8 cellular contexts compared by ENCODE assay signal in the genomic region with DNA sequence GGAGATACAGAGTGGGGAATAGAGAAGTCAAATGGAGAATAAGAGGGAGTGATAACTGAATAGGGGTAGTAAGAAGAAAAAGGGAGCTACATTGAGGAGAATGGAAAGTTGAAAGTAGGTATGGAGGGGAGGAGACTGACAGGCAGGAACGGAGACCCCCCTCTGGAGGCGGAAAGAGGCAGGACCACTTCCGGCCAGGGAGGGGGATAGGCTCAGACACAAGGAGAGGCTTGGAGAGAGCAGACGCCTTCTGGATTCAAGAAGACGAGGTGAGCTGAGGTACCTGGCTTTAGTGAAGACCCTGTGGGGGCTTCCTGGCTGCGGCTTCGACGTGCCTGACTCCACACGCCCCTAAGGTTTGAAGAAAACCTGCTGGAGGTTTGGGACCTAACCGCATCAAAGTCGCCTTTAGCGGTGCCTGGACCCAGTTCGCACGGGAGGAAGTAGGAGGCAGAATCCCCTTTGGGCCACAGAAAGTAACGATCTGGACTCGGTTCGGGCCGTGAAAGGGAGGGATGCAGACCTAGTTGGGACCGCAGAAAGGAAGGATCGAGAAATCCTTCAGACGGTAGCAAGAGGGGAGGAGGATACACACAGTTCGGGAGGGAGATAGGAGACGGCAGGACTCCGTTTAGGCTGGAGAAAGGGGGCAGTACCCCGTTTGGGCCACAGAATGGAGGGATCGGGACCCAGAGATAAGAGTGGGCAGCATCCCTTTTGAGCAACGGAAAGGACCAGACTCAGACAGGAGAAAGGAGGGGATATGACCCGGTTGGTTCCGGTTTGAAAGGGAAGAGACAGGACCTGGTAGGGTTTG. TPM values are rescaled to one million over a fixed set of nuclear protein-coding genes. Genes with fewer than 3 reads are reported as not detected.
DNase-seq lines count a peak whose midpoint lies in the region; ATAC-seq, FAIRE-seq and TF ChIP-seq lines count a peak whose summit lies in the region.

A gene with protein sequence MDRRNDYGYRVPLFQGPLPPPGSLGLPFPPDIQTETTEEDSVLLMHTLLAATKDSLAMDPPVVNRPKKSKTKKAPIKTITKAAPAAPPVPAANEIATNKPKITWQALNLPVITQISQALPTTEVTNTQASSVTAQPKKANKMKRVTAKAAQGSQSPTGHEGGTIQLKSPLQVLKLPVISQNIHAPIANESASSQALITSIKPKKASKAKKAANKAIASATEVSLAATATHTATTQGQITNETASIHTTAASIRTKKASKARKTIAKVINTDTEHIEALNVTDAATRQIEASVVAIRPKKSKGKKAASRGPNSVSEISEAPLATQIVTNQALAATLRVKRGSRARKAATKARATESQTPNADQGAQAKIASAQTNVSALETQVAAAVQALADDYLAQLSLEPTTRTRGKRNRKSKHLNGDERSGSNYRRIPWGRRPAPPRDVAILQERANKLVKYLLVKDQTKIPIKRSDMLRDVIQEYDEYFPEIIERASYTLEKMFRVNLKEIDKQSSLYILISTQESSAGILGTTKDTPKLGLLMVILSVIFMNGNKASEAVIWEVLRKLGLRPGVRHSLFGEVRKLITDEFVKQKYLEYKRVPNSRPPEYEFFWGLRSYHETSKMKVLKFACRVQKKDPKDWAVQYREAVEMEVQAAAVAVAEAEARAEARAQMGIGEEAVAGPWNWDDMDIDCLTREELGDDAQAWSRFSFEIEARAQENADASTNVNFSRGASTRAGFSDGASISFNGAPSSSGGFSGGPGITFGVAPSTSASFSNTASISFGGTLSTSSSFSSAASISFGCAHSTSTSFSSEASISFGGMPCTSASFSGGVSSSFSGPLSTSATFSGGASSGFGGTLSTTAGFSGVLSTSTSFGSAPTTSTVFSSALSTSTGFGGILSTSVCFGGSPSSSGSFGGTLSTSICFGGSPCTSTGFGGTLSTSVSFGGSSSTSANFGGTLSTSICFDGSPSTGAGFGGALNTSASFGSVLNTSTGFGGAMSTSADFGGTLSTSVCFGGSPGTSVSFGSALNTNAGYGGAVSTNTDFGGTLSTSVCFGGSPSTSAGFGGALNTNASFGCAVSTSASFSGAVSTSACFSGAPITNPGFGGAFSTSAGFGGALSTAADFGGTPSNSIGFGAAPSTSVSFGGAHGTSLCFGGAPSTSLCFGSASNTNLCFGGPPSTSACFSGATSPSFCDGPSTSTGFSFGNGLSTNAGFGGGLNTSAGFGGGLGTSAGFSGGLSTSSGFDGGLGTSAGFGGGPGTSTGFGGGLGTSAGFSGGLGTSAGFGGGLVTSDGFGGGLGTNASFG (N-terminal part only) (plus strand): TSS at position 215 of the 817 bp plus-strand sequence. CDS start 1,423 bp downstream, outside the sequence.

- H3K9me3 Mint-ChIP-seq in CD14-positive monocyte, result peaks cover 0 to 7% (median 2%) of the 10 kb centered on the region in 7 donors
- H3K9me3 Mint-ChIP-seq in GM23338, result no peaks in the 10 kb centered on the region; the same call in 1 of the 3 replicates
- H3K9me3 Mint-ChIP-seq in endodermal cell, result peaks cover 49% of the 10 kb centered on the region

- H3K27me3 ChIP-seq in GM23338 (ENCODE audit: insufficient read depth) (no peaks in the 10 kb centered on the region), Peyer's patch (no peaks in the 10 kb centered on the region), endodermal cell (ENCODE audit: control insufficient read depth, insufficient read depth, low read length, poor library complexity, severe bottlenecking) (peaks cover 8% of the 10 kb centered on the region)

- H3K9me2 ChIP-seq in GM23338 (ENCODE audit: insufficient read depth), result no peaks in the 10 kb centered on the region

- peaks cover 18% of the 10 kb centered on the region for H3K4me1 Mint-ChIP-seq in CD14-positive monocyte
- H3K4me1 Mint-ChIP-seq in GM23338, result no peaks in the 10 kb centered on the region
- H3K4me1 Mint-ChIP-seq in endodermal cell, result no peaks in the 10 kb centered on the region

- TF ChIP-seq CTCF in CD14-positive monocyte (IDR thresholded peaks at IDR 0.05), result no peak
- peak in 1 of 2 experiments; percentile 18; a peak in 1 of 4 replicates for TF ChIP-seq CTCF in GM23338 (conservative IDR thresholded peaks at IDR 0.05; ENCODE audit: low read depth in 2 of 2)
- TF ChIP-seq CTCF in Peyer's patch (IDR thresholded peaks at IDR 0.05), result no peak
- TF ChIP-seq CTCF in endodermal cell (conservative IDR thresholded peaks at IDR 0.05), result peak; percentile 61

- H3K27ac Mint-ChIP-seq in CD14-positive monocyte (no peak within 1 kb of the TSS), GM23338 (peak within 1 kb of the TSS; percentile 90), endodermal cell (peak within 1 kb of the TSS; percentile 87)

- H3K79me2 ChIP-seq in GM23338 (replicated peaks; ENCODE audit: insufficient read depth), result peaks cover 5% of the 10 kb centered on the region; the same call in 1 of the 2 replicates

- H3K9me3 ChIP-seq in Peyer's patch (no peaks in the 10 kb centered on the region), endodermal cell (ENCODE audit: control insufficient read depth, low read length) (no peaks in the 10 kb centered on the region)

- H3K36me3 Mint-ChIP-seq in CD14-positive monocyte (no peaks in the 10 kb centered on the region), GM23338 (ENCODE audit: low read depth) (peaks cover 15% of the 10 kb centered on the region), endodermal cell (ENCODE audit: low read depth) (peaks cover 24% of the 10 kb centered on the region)

- peak within 1 kb of the TSS; percentile 50; the same call in 1 of the 2 replicates for H3K27ac ChIP-seq in GM23338 (ENCODE audit: low read depth)
- H3K27ac ChIP-seq in Peyer's patch, result no peak within 1 kb of the TSS
- H3K27ac ChIP-seq in endodermal cell (ENCODE audit: low read depth, low read length), result peak within 1 kb of the TSS; percentile 38

- H3K4me2 ChIP-seq in GM23338, result peak within 1 kb of the TSS; percentile 72

- H3K9ac ChIP-seq in endodermal cell (ENCODE audit: extremely low read depth, low read length, poor library complexity, severe bottlenecking), result peak within 1 kb of the TSS; percentile 64

- intact Hi-C loops in CD14-positive monocyte (cut with micrococcal nuclease), result no loop called here

- H3K27me3 Mint-ChIP-seq in CD14-positive monocyte (ENCODE audit: low read depth in 3 of 3) (peaks cover 11 to 14% (median 13%) of the 10 kb centered on the region in 3 donors), GM23338 (ENCODE audit: insufficient read depth, low read depth, poor library complexity) (peaks cover 5% of the 10 kb centered on the region), endodermal cell (ENCODE audit: insufficient read depth) (peaks cover 9% of the 10 kb centered on the region)

- H3K4me3 Mint-ChIP-seq in CD14-positive monocyte (peak within 1 kb of the TSS; percentile 74 to 89), GM23338 (peak within 1 kb of the TSS; percentile 97), endodermal cell (peak within 1 kb of the TSS; percentile 97)

- H4K20me1 ChIP-seq in GM23338 (replicated peaks; ENCODE audit: insufficient read depth), result no peaks in the 10 kb centered on the region; the same call in 1 of the 2 replicates

- ATAC-seq in GM23338 (peak; percentile 90), GM21367 (IDR thresholded peaks at IDR 0.05; ENCODE audit: unreplicated experiment) (no peak), GM18870 (IDR thresholded peaks at IDR 0.05; ENCODE audit: unreplicated experiment) (no peak)

- no peak for FAIRE-seq in urothelium cell line (lab: Jason Lieb, UNC)

- H3K36me3 ChIP-seq in GM23338 (ENCODE audit: insufficient read depth) (no peaks in the 10 kb centered on the region), Peyer's patch (no peaks in the 10 kb centered on the region), endodermal cell (ENCODE audit: control insufficient read depth, insufficient read depth, low read length) (peaks cover 37% of the 10 kb centered on the region)

- DNase-seq in CD14-positive monocyte (ENCODE audit: low spot score), result no peak
- peak; percentile 69 for DNase-seq in GM23338 (ENCODE audit: low spot score)
- no peak for DNase-seq in Peyer's patch
- DNase-seq in endodermal cell, result peak; percentile 85
- peak; percentile 43 for DNase-seq in myocyte (ENCODE audit: low read depth)
- peak; percentile 42 for DNase-seq in urothelium cell line (ENCODE audit: low spot score)

- H3K4me3 ChIP-seq in GM23338, result peak within 1 kb of the TSS; percentile 83
- peak within 1 kb of the TSS; percentile 31 to 47 (median 38) for H3K4me3 ChIP-seq in Peyer's patch
- H3K4me3 ChIP-seq in endodermal cell (ENCODE audit: low read length), result peak within 1 kb of the TSS; percentile 88

- no peaks in the 10 kb centered on the region for H3F3A ChIP-seq in GM23338 (replicated peaks; ENCODE audit: low read depth)

- H3K4me1 ChIP-seq in GM23338 (ENCODE audit: insufficient read depth) (no peaks in the 10 kb centered on the region), Peyer's patch (no peaks in the 10 kb centered on the region), endodermal cell (ENCODE audit: control insufficient read depth, insufficient read depth, low read length) (no peaks in the 10 kb centered on the region)

- TF ChIP-seq POLR2A in Peyer's patch (IDR thresholded peaks at IDR 0.05), result no peak

- 0% methylated on average over 9 to 29 of the region's 29 CpGs for WGBS in endodermal cell (ENCODE audit: insufficient coverage in 1 of 2, insufficient read length in 1 of 2), 2 experiments

- H2AFZ ChIP-seq in GM23338, result peak within 1 kb of the TSS; percentile 94

TF ChIP-seq in GM23338, 12 proteins besides CTCF, POLR2A, EP300 and RAD21 (continues in another document):
- TF ChIP-seq, protein P1, sequence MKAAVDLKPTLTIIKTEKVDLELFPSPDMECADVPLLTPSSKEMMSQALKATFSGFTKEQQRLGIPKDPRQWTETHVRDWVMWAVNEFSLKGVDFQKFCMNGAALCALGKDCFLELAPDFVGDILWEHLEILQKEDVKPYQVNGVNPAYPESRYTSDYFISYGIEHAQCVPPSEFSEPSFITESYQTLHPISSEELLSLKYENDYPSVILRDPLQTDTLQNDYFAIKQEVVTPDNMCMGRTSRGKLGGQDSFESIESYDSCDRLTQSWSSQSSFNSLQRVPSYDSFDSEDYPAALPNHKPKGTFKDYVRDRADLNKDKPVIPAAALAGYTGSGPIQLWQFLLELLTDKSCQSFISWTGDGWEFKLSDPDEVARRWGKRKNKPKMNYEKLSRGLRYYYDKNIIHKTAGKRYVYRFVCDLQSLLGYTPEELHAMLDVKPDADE (IDR thresholded peaks at IDR 0.05), result 0 out of 2 replicates have a peak, but pooled peaks have one; percentile 11

RNA-seq across cellular contexts. Expression of the gene that starts here (rescaled TPM):
- polyA plus RNA-seq in CD14-positive monocyte, result not detected
- total RNA-seq in GM23338 (2014; rRNA removed; shearing (Covaris generic)), result 52.2 and 53.4 TPM in 2 replicates
- polyA plus RNA-seq in GM23338 (2016; fragmentation: Nextera tagmentation; extraction: Ambion mirVana), result 32.6 and 36.8 TPM in 2 replicates
- 10 to 100 TPM in 1 of 4 donors, 1 to 10 TPM in 3; 1.4 to 14.0 (median 3.0) TPM for total RNA-seq in Peyer's patch
- 100 to 1,000 TPM; 118 to 169 TPM for total RNA-seq in endodermal cell
- polyA plus RNA-seq in endodermal cell (2013, experiment 1 of 2), result 138 TPM
- polyA plus RNA-seq in endodermal cell (2013, experiment 2 of 2), result 116 TPM
- 66.2 and 78.0 TPM in 2 replicates for total RNA-seq in myocyte
- polyA plus RNA-seq in myocyte (2012), result 35.8 TPM

Comparison
In these comparisons a context has a peak if more than half of its experiments do, and no peak if none do; other contexts are left out.
1. RNA of the gene that starts here (polyA plus RNA-seq): 32.6 to 36.8 TPM in GM23338; not detected in CD14-positive monocyte; every median in the first group is over 10 times any median in the second.
2. DNase-seq: peak in GM23338 (single experiment), endodermal cell (single experiment), myocyte (single experiment) and urothelium cell line (single experiment); none in CD14-positive monocyte (single experiment) and Peyer's patch (0 of 3).
3. H3K27ac Mint-ChIP-seq: peak in GM23338 (single experiment) and endodermal cell (single experiment); none in CD14-positive monocyte (0 of 7).
4. H3K27ac ChIP-seq: peak in GM23338 (single experiment) and endodermal cell (single experiment); none in Peyer's patch (0 of 4).
5. H3K4me3 ChIP-seq: peak in every context shown above with its lines; median percentile 88 in endodermal cell; 83 in GM23338; 38 in Peyer's patch.
6. Peak in every context shown above with its lines, with median percentiles within 50 percentile points of each other: H3K4me3 Mint-ChIP-seq.